Comparison of ENCODE assay signal across 20 cellular contexts in the genomic region with DNA sequence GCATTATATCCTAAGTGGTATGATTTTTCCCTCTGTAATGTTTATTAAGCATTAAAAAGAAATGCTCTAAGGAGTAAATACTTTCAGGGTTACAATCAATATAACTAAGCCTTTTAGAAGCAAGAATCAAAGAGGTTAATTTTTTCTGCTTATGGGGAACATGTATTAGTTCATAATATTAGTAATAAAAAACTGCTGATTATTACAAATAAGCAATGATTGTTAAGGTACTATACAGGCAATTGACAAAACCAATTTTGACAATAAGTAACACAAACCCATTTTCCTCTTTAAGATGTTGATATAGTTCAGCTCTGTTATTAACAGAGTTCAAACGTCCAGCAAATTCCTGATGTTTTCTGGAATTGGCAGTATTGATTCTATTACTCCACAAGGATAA. TPM values are rescaled to one million over a fixed set of nuclear protein-coding genes. Genes with fewer than 3 reads are reported as not detected.
DNase-seq lines count a peak whose midpoint lies in the region; ATAC-seq, FAIRE-seq and TF ChIP-seq lines count a peak whose summit lies in the region.
"Had no signal": no experiment of that assay in that cellular context is flagged by ENCODE, and none has a peak within 500 bp of the region (broad histone marks: within the 10 kb centered on the region; RNA-seq: fewer than 3 reads in every experiment).

No MANE protein-coding gene starts in this region.

- H3K36me3 ChIP-seq in Loucy (ENCODE audit: insufficient read depth, low read length): peaks cover 55% of the 10 kb centered on the region

- peak overlapping the region; percentile 35 for H3K9ac ChIP-seq in Loucy (ENCODE audit: low read depth, low read length, poor library complexity, severe bottlenecking)

- no peak overlapping the region for H2AFZ ChIP-seq in Loucy (ENCODE audit: low read length)

- H3K4me3 ChIP-seq in Loucy (ENCODE audit: low read length, poor library complexity, severe bottlenecking): no peak overlapping the region
- H3K4me3 ChIP-seq: HAP-1, SJCRH30 had no signal

- H3K9me2 ChIP-seq in Loucy (replicated peaks; ENCODE audit: low read depth, low read length): no peaks in the 10 kb centered on the region

- no peaks in the 10 kb centered on the region for H3K27me3 ChIP-seq in CD4-positive, alpha-beta T cell (ENCODE audit: control insufficient read depth, insufficient read depth, low read length)
- no peaks in the 10 kb centered on the region for H3K27me3 ChIP-seq in Loucy (ENCODE audit: insufficient read depth, low read length, poor library complexity, severe bottlenecking)
- H3K27me3 ChIP-seq: SJCRH30 had no signal

- H3K79me2 ChIP-seq in Loucy (ENCODE audit: insufficient read depth, low read length): no peaks in the 10 kb centered on the region

- CTCF ChIA-PET in CD4-positive, alpha-beta T cell (lab: Charles Lee): no interaction called here

- no peak for TF ChIP-seq CTCF in CD4-positive, alpha-beta T cell (IDR thresholded peaks at IDR 0.05)
- no peak for TF ChIP-seq CTCF in Loucy (conservative IDR thresholded peaks at IDR 0.05; ENCODE audit: low read length)

- peak; percentile 21 for FAIRE-seq in A204.1 (lab: Jason Lieb, UNC)

- no peak for DNase-seq in CD4-positive, alpha-beta T cell
- no peak for DNase-seq in effector memory CD8-positive, alpha-beta T cell
- DNase-seq in SIG-M5 (lab: John Stamatoyannopoulos, UW) (no peak), D341Med (ENCODE audit: low spot score) (no peak)
- DNase-seq: GOT3; HFFc6; NCI-H146; NCI-H2029; NCI-H446 treated with DMSO at 0.1 percent for 48 hours; NK-92 treated with Interleukin-12 subunit alpha and Interleukin-12 subunit beta, amount 100 ng/mL, for 24 hours; PC-3 had no signal

- intact Hi-C loops in CD4-positive, alpha-beta T cell (cut with DNase I, micrococcal nuclease): no loop called here

- H3K4me3 Mint-ChIP-seq in CD4-positive, alpha-beta T cell: no peak overlapping the region
- H3K4me3 Mint-ChIP-seq in effector memory CD8-positive, alpha-beta T cell: no peak overlapping the region
- H3K4me3 Mint-ChIP-seq: B cell, HFFc6, IgD-negative memory B cell had no signal

- peaks cover 1% of the 10 kb centered on the region for H3K9me3 Mint-ChIP-seq in CD4-positive, alpha-beta T cell
- no peaks in the 10 kb centered on the region for H3K9me3 Mint-ChIP-seq in effector memory CD8-positive, alpha-beta T cell

- no peaks in the 10 kb centered on the region for H4K20me1 ChIP-seq in Loucy (ENCODE audit: insufficient read depth, low read length, poor library complexity, severe bottlenecking)

- no peaks in the 10 kb centered on the region for H3K27me3 Mint-ChIP-seq in CD4-positive, alpha-beta T cell
- no peaks in the 10 kb centered on the region for H3K27me3 Mint-ChIP-seq in effector memory CD8-positive, alpha-beta T cell
- H3K27me3 Mint-ChIP-seq: B cell, IgD-negative memory B cell had no signal

- H3K4me1 ChIP-seq in Loucy (ENCODE audit: insufficient read depth, low read length, poor library complexity, severe bottlenecking): peaks cover 21% of the 10 kb centered on the region
- H3K4me1 ChIP-seq: HAP-1, SJCRH30 had no signal

- peaks cover 93% of the 10 kb centered on the region for H3K36me3 Mint-ChIP-seq in CD4-positive, alpha-beta T cell (ENCODE audit: low read depth)
- H3K36me3 Mint-ChIP-seq in effector memory CD8-positive, alpha-beta T cell (ENCODE audit: insufficient read depth): peaks cover 53% of the 10 kb centered on the region

- peak overlapping the region; percentile 37 for H3K4me2 ChIP-seq in Loucy (ENCODE audit: low read depth, low read length, poor library complexity, severe bottlenecking)

- no peak for ATAC-seq in CD4-positive, alpha-beta T cell (ENCODE audit: poor library complexity)
- no peak for ATAC-seq in effector memory CD8-positive, alpha-beta T cell (replicated peaks)
- ATAC-seq in HG02852 (IDR thresholded peaks at IDR 0.05; ENCODE audit: unreplicated experiment): no peak
- ATAC-seq: PC-3, SK-N-SH treated with all-trans-retinoic acid at 6 μM for 48 hours had no signal

- no peaks in the 10 kb centered on the region for H3K9me3 ChIP-seq in CD4-positive, alpha-beta T cell (ENCODE audit: control insufficient read depth, low read length)
- H3K9me3 ChIP-seq in Loucy (ENCODE audit: insufficient read depth, low read depth, low read length): peaks cover 6% of the 10 kb centered on the region; the same call in 1 of the 2 replicates
- H3K9me3 ChIP-seq: HAP-1 had no signal

- H3K27ac ChIP-seq in CD4-positive, alpha-beta T cell (ENCODE audit: low read depth, low read length): no peak overlapping the region
- H3K27ac ChIP-seq: C4-2B, SJCRH30 had no signal

- H3K27ac Mint-ChIP-seq in CD4-positive, alpha-beta T cell: peak overlapping the region; percentile 27
- H3K27ac Mint-ChIP-seq in effector memory CD8-positive, alpha-beta T cell: peak overlapping the region; percentile 29 to 32
- H3K27ac Mint-ChIP-seq: B cell, HFFc6, IgD-negative memory B cell had no signal

- peaks cover 3% of the 10 kb centered on the region for H3K4me1 Mint-ChIP-seq in CD4-positive, alpha-beta T cell (ENCODE audit: low read depth)
- peaks cover 0 to 20% of the 10 kb centered on the region in 2 donors for H3K4me1 Mint-ChIP-seq in effector memory CD8-positive, alpha-beta T cell (ENCODE audit: low read depth in 2 of 2)

- POLR2A ChIA-PET in CD4-positive, alpha-beta T cell (lab: Charles Lee): no interaction called here

- H3F3A ChIP-seq in Loucy (ENCODE audit: low read depth): peaks cover 10% of the 10 kb centered on the region; the same call in 1 of the 2 replicates

RNA-seq across cellular contexts. Expression of a gene that starts 31.8 kb away (rescaled TPM):
- total RNA-seq in CD4-positive, alpha-beta T cell: 10 to 100 TPM in 1 of 2 experiments, 1 to 10 TPM in 1; 8.5 to 12.1 TPM

RNA-seq across cellular contexts. Expression of a gene that starts 32.2 kb away (rescaled TPM):
- 10 to 100 TPM; 44.8 to 46.8 TPM for total RNA-seq in CD4-positive, alpha-beta T cell
